ENCODE assay signal across 1 cellular context in the genomic region with DNA sequence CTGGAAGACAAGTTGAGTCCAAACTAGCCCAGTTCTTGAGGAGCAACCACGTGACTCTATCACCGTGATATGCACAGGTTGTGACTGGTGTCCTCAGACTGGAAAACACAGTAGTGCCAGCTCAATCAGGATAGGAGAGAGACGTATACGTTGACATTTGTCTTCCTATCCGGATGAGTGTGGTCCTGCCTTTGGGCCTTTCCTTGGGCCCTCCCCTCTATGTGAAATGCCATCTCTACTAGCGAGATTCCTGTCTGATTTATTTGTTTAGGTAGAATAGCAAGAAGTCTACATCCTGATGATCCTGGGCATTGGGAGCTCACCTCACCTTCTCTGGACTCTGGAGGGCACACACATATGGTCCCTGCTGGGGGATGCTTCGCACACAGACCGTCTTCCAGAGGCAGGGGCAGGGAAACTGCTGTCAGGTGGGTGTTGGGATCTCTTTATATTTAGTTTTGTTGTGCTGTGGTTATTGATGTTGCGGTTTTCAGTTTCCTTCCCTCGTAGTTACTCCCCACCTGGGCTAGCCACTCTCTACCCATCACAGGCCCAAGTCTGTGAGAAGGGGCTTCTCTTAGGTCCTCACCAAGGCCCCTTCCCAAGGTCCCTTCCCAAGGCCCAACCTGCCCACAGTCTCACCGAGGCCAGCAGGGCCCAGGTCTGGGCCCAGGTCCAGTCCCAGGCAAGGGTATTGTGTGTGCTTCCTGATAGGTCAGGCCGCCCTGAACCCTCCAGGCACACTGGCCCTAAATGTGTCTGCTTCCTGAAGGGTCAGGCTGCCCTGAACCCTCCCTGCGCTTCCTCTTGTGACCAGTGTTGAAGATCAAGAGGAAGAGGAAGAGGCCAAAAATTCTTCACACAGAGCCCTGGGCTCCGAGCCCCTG.
A peak's percentile ranks its signal among the peaks of the same experiment; 100 is the strongest.
TF ChIP-seq lines count a peak whose summit lies in the region.

No MANE protein-coding gene starts in this region.

TF ChIP-seq in K562, 482 proteins besides CTCF, POLR2A, EP300 and RAD21:
- TF ChIP-seq SPI1 (IDR thresholded peaks at IDR 0.05; ENCODE audit: borderline replicate concordance, low read depth, low read length), result peak; percentile 71; the same call in 1 of the 2 replicates
- TF ChIP-seq CBFA2T3 (IDR thresholded peaks at IDR 0.05), result peak; percentile 40
- TF ChIP-seq, protein P1, sequence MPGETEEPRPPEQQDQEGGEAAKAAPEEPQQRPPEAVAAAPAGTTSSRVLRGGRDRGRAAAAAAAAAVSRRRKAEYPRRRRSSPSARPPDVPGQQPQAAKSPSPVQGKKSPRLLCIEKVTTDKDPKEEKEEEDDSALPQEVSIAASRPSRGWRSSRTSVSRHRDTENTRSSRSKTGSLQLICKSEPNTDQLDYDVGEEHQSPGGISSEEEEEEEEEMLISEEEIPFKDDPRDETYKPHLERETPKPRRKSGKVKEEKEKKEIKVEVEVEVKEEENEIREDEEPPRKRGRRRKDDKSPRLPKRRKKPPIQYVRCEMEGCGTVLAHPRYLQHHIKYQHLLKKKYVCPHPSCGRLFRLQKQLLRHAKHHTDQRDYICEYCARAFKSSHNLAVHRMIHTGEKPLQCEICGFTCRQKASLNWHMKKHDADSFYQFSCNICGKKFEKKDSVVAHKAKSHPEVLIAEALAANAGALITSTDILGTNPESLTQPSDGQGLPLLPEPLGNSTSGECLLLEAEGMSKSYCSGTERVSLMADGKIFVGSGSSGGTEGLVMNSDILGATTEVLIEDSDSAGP (CRISPR knock-in tag; IDR thresholded peaks at IDR 0.05), result no peak
- TF ChIP-seq, protein P2, sequence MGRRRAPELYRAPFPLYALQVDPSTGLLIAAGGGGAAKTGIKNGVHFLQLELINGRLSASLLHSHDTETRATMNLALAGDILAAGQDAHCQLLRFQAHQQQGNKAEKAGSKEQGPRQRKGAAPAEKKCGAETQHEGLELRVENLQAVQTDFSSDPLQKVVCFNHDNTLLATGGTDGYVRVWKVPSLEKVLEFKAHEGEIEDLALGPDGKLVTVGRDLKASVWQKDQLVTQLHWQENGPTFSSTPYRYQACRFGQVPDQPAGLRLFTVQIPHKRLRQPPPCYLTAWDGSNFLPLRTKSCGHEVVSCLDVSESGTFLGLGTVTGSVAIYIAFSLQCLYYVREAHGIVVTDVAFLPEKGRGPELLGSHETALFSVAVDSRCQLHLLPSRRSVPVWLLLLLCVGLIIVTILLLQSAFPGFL (CRISPR knock-in tag; IDR thresholded peaks at IDR 0.05), result no peak
- TF ChIP-seq, protein P3, sequence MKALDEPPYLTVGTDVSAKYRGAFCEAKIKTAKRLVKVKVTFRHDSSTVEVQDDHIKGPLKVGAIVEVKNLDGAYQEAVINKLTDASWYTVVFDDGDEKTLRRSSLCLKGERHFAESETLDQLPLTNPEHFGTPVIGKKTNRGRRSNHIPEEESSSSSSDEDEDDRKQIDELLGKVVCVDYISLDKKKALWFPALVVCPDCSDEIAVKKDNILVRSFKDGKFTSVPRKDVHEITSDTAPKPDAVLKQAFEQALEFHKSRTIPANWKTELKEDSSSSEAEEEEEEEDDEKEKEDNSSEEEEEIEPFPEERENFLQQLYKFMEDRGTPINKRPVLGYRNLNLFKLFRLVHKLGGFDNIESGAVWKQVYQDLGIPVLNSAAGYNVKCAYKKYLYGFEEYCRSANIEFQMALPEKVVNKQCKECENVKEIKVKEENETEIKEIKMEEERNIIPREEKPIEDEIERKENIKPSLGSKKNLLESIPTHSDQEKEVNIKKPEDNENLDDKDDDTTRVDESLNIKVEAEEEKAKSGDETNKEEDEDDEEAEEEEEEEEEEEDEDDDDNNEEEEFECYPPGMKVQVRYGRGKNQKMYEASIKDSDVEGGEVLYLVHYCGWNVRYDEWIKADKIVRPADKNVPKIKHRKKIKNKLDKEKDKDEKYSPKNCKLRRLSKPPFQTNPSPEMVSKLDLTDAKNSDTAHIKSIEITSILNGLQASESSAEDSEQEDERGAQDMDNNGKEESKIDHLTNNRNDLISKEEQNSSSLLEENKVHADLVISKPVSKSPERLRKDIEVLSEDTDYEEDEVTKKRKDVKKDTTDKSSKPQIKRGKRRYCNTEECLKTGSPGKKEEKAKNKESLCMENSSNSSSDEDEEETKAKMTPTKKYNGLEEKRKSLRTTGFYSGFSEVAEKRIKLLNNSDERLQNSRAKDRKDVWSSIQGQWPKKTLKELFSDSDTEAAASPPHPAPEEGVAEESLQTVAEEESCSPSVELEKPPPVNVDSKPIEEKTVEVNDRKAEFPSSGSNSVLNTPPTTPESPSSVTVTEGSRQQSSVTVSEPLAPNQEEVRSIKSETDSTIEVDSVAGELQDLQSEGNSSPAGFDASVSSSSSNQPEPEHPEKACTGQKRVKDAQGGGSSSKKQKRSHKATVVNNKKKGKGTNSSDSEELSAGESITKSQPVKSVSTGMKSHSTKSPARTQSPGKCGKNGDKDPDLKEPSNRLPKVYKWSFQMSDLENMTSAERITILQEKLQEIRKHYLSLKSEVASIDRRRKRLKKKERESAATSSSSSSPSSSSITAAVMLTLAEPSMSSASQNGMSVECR (CRISPR knock-in tag; IDR thresholded peaks at IDR 0.05), result no peak
- TF ChIP-seq, protein P4, sequence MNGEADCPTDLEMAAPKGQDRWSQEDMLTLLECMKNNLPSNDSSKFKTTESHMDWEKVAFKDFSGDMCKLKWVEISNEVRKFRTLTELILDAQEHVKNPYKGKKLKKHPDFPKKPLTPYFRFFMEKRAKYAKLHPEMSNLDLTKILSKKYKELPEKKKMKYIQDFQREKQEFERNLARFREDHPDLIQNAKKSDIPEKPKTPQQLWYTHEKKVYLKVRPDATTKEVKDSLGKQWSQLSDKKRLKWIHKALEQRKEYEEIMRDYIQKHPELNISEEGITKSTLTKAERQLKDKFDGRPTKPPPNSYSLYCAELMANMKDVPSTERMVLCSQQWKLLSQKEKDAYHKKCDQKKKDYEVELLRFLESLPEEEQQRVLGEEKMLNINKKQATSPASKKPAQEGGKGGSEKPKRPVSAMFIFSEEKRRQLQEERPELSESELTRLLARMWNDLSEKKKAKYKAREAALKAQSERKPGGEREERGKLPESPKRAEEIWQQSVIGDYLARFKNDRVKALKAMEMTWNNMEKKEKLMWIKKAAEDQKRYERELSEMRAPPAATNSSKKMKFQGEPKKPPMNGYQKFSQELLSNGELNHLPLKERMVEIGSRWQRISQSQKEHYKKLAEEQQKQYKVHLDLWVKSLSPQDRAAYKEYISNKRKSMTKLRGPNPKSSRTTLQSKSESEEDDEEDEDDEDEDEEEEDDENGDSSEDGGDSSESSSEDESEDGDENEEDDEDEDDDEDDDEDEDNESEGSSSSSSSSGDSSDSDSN (IDR thresholded peaks at IDR 0.05; ENCODE audit: borderline replicate concordance in 1 of 2, low read depth in 2 of 2, low read length in 2 of 2), result no peak
- TF ChIP-seq, protein P5, sequence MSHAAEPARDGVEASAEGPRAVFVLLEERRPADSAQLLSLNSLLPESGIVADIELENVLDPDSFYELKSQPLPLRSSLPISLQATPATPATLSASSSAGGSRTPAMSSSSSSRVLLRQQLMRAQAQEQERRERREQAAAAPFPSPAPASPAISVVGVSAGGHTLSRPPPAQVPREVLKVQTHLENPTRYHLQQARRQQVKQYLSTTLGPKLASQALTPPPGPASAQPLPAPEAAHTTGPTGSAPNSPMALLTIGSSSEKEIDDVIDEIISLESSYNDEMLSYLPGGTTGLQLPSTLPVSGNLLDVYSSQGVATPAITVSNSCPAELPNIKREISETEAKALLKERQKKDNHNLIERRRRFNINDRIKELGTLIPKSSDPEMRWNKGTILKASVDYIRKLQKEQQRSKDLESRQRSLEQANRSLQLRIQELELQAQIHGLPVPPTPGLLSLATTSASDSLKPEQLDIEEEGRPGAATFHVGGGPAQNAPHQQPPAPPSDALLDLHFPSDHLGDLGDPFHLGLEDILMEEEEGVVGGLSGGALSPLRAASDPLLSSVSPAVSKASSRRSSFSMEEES (CRISPR knock-in tag; IDR thresholded peaks at IDR 0.05), result peak; percentile 16; the same call in 1 of the 2 replicates
